ENCODE assay signal across 2 cellular contexts in the genomic region with DNA sequence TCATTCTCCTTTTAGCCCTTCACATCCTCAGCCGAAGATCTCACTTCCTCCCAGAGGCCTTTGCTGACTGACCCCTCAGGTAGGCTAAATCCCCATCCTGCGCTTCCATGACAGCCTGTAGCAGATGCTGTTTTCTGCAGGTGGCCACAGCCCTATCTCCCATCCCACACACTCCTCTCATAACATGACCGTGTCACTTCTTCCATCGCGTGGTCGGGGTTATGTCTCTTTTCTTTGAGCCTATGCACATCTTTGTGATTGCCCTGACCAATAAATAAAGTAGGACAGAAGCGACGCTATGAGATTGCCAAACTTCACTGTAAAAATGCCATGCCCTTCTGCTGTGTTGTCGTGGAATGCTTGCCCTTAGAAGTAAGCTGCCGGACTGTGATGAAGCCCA. TPM values are rescaled to one million over a fixed set of nuclear protein-coding genes. Genes with fewer than 3 reads are reported as not detected.
"Had no signal": no experiment of that assay in that cellular context is flagged by ENCODE, and none has a peak within 500 bp of the region (broad histone marks: within the 10 kb centered on the region; RNA-seq: fewer than 3 reads in every experiment).

No MANE protein-coding gene starts in this region.

RNA-seq across cellular contexts. Expression of gene TRIM74, which starts 55.5 kb away (rescaled TPM):
- total RNA-seq: SJSA1, smooth muscle cell had no signal
